ENCODE assay signal across 2 cellular contexts in genomic region chr1:165376041-165376810, GRCh38.
TF ChIP-seq lines count a peak whose summit lies in the region.

No MANE protein-coding gene starts in this region.

TF ChIP-seq in IMR-90, 13 proteins besides CTCF, POLR2A, EP300 and RAD21:
- TF ChIP-seq CHD1 (IDR thresholded peaks at IDR 0.05; ENCODE audit: low read depth, low read length) (no peak), NFE2L2 (IDR thresholded peaks at IDR 0.05; ENCODE audit: low read depth, low read length) (no peak), MAZ (IDR thresholded peaks at IDR 0.05; ENCODE audit: borderline replicate concordance, low read depth, low read length) (no peak), MAFK (IDR thresholded peaks at IDR 0.05; ENCODE audit: low read depth, low read length) (no peak), ELK1 (IDR thresholded peaks at IDR 0.05; ENCODE audit: borderline replicate concordance, low read depth, low read length) (no peak), MXI1 (IDR thresholded peaks at IDR 0.05; ENCODE audit: borderline replicate concordance, low read depth, low read length) (no peak), USF2 (IDR thresholded peaks at IDR 0.05; ENCODE audit: low read depth, low read length) (no peak), BHLHE40 (IDR thresholded peaks at IDR 0.05; ENCODE audit: low read depth, low read length) (no peak), SMC3 (IDR thresholded peaks at IDR 0.05; ENCODE audit: low read depth, low read length) (no peak), RCOR1 (IDR thresholded peaks at IDR 0.05; ENCODE audit: insufficient replicate concordance, low read length) (no peak), RFX5 (IDR thresholded peaks at IDR 0.05; ENCODE audit: low read depth, low read length) (no peak), CEBPB (IDR thresholded peaks at IDR 0.05; ENCODE audit: low read depth, low read length) (no peak), FOS (IDR thresholded peaks at IDR 0.05; ENCODE audit: low read depth, low read length) (no peak)
TF ChIP-seq in IMR-90: peak in this region for 0.

TF ChIP-seq in endothelial cell of umbilical vein, 7 proteins besides CTCF, POLR2A, EP300 and RAD21:
- TF ChIP-seq EZH2 (IDR thresholded peaks at IDR 0.05; ENCODE audit: borderline replicate concordance, low read depth, low read length, severe bottlenecking) (peak; percentile 15), MYC (IDR thresholded peaks at IDR 0.05; ENCODE audit: low read depth, low read length) (no peak)
- TF ChIP-seq, protein P1, sequence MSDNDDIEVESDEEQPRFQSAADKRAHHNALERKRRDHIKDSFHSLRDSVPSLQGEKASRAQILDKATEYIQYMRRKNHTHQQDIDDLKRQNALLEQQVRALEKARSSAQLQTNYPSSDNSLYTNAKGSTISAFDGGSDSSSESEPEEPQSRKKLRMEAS (IDR thresholded peaks at IDR 0.05; ENCODE audit: insufficient read depth, insufficient read length): no peak
